ENCODE assay signal across 13 cellular contexts in genomic region chr1:202131956-202132821, GRCh38. TPM values are rescaled to one million over a fixed set of nuclear protein-coding genes. Genes with fewer than 3 reads are reported as not detected.
DNase-seq lines count a peak whose midpoint lies in the region; ATAC-seq, FAIRE-seq and TF ChIP-seq lines count a peak whose summit lies in the region.
"Had no signal": no experiment of that assay in that cellular context is flagged by ENCODE, and none has a peak within 500 bp of the region (broad histone marks: within the 10 kb centered on the region; RNA-seq: fewer than 3 reads in every experiment).

No MANE protein-coding gene starts in this region.

- no peak for FAIRE-seq in pancreas (lab: Jason Lieb, UNC)
- FAIRE-seq: TTC549 had no signal

- H3K4me3 Mint-ChIP-seq in activated CD4-positive, alpha-beta T cell treated with anti-CD3 and anti-CD28 coated beads, Interleukin-2, amount 10 ng/mL, durations not matched to agents 24 days and 14 days, result no peak overlapping the region

- no peaks in the 10 kb centered on the region for H3K4me1 ChIP-seq in pancreas

- peaks cover 0 to 4% (median 0%) of the 10 kb centered on the region in 3 donors for H3K36me3 ChIP-seq in pancreas

- DNase-seq in AG08395 (ENCODE audit: low spot score) (peak; percentile 39), left cardiac atrium (peak; percentile 68), pancreas (peak in 2 of 6 donors; percentile 42 to 46), NOMO-1 treated with dmso at 0.1 percent for 144 hours (lab: John Stamatoyannopoulos, UW; ENCODE audit: unreplicated experiment) (no peak), UCSD-AML1 (lab: John Stamatoyannopoulos, UW; ENCODE audit: unreplicated experiment) (no peak), NCI-H345 treated with DMSO at 0.1 percent for 48 hours (lab: John Stamatoyannopoulos, UW; ENCODE audit: unreplicated experiment) (no peak)
- no peak for DNase-seq in activated CD4-positive, alpha-beta T cell treated with anti-CD3 and anti-CD28 coated beads, Interleukin-2, amount 10 ng/mL, durations not matched to agents 24 days and 14 days
- DNase-seq: activated naive CD4-positive, alpha-beta T cell treated with Interleukin-2 at 50 U/mL for 16 hours; HCEC 1CT; NCI-H526 had no signal

- H3K27ac ChIP-seq in angular gyrus (ENCODE audit: low read depth, low read length) (peak overlapping the region; percentile 98), pancreas (peak overlapping the region; percentile 51 to 72 (median 62))
- H3K27ac ChIP-seq: BLaER1 had no signal

- WGBS in pancreas, 2 donors, result 59 to 62% methylated on average over 12 of the region's 12 CpGs

- no peak for TF ChIP-seq CTCF in pancreas (IDR thresholded peaks at IDR 0.05)

- H3K4me1 Mint-ChIP-seq in activated CD4-positive, alpha-beta T cell treated with anti-CD3 and anti-CD28 coated beads, Interleukin-2, amount 10 ng/mL, durations not matched to agents 24 days and 14 days, result peaks cover 2% of the 10 kb centered on the region

- intact Hi-C loops in left cardiac atrium (cut with DNase I), result no loop called here
- intact Hi-C loops in pancreas (cut with DNase I), result no loop called here
- intact Hi-C loops in activated CD4-positive, alpha-beta T cell treated with anti-CD3 and anti-CD28 coated beads, Interleukin-2, amount 10 ng/mL, durations not matched to agents 24 days and 14 days (cut with micrococcal nuclease), result no loop called here

- peak; percentile 72 to 83 for ATAC-seq in left cardiac atrium
- peak; percentile 35 to 55 (median 50) for ATAC-seq in pancreas

- no peaks in the 10 kb centered on the region for H3K27me3 ChIP-seq in pancreas
- H3K27me3 ChIP-seq: BLaER1 had no signal

- no peaks in the 10 kb centered on the region for H3K9me3 ChIP-seq in pancreas
- H3K9me3 ChIP-seq: BLaER1 had no signal

- H3K27me3 Mint-ChIP-seq in activated CD4-positive, alpha-beta T cell treated with anti-CD3 and anti-CD28 coated beads, Interleukin-2, amount 10 ng/mL, durations not matched to agents 24 days and 14 days, result no peaks in the 10 kb centered on the region

- H3K27ac Mint-ChIP-seq in activated CD4-positive, alpha-beta T cell treated with anti-CD3 and anti-CD28 coated beads, Interleukin-2, amount 10 ng/mL, durations not matched to agents 24 days and 14 days, result no peak overlapping the region

- H3K36me3 Mint-ChIP-seq in activated CD4-positive, alpha-beta T cell treated with anti-CD3 and anti-CD28 coated beads, Interleukin-2, amount 10 ng/mL, durations not matched to agents 24 days and 14 days (ENCODE audit: low read depth), result peaks cover 18% of the 10 kb centered on the region

- H3K4me3 ChIP-seq in pancreas, result no peak overlapping the region
- H3K4me3 ChIP-seq: BLaER1 had no signal

- no peaks in the 10 kb centered on the region for H3K9me3 Mint-ChIP-seq in activated CD4-positive, alpha-beta T cell treated with anti-CD3 and anti-CD28 coated beads, Interleukin-2, amount 10 ng/mL, durations not matched to agents 24 days and 14 days

RNA-seq across cellular contexts. Expression of gene GPR37L1, which starts 9.5 kb away (rescaled TPM):
- total RNA-seq in left cardiac atrium, result under 1 TPM; 0.05 to 0.21 TPM
- total RNA-seq in pancreas, result under 1 TPM in 4 of 6 donors, not detected in 2; 0.03 to 0.25 (median 0.07) TPM
- under 1 TPM; 0.02 to 0.11 TPM for polyA plus RNA-seq in pancreas
- total RNA-seq in activated CD4-positive, alpha-beta T cell treated with anti-CD3 and anti-CD28 coated beads, Interleukin-2, amount 10 ng/mL, durations not matched to agents 24 days and 14 days, result not detected in 2 replicates

RNA-seq across cellular contexts. Expression of gene ARL8A, which starts 12.3 kb away (rescaled TPM):
- total RNA-seq in left cardiac atrium, result 10 to 100 TPM; 55.6 to 79.8 TPM
- total RNA-seq in pancreas, result 10 to 100 TPM; 17.9 to 30.4 (median 24.8) TPM
- polyA plus RNA-seq in pancreas, result 10 to 100 TPM; 14.8 to 20.5 TPM
- 51.9 and 57.4 TPM in 2 replicates for total RNA-seq in activated CD4-positive, alpha-beta T cell treated with anti-CD3 and anti-CD28 coated beads, Interleukin-2, amount 10 ng/mL, durations not matched to agents 24 days and 14 days

RNA-seq across cellular contexts. Expression of gene PTPN7, which starts 28.2 kb away (rescaled TPM):
- 1 to 10 TPM; 1.3 to 1.9 TPM for total RNA-seq in left cardiac atrium
- 1 to 10 TPM in 4 of 6 donors, under 1 TPM in 2; 0.23 to 2.9 (median 1.0) TPM for total RNA-seq in pancreas
- 1 to 10 TPM in 1 of 2 donors, under 1 TPM in 1; 0.61 to 1.2 TPM for polyA plus RNA-seq in pancreas
- total RNA-seq in activated CD4-positive, alpha-beta T cell treated with anti-CD3 and anti-CD28 coated beads, Interleukin-2, amount 10 ng/mL, durations not matched to agents 24 days and 14 days, result 475 and 478 TPM in 2 replicates

Comparison
In these comparisons a context has a peak if more than half of its experiments do, and no peak if none do; other contexts are left out.
1. DNase-seq: peak in AG08395 (single experiment) and left cardiac atrium (single experiment); none in NOMO-1 treated with dmso at 0.1 percent for 144 hours (single experiment), UCSD-AML1 (single experiment), NCI-H345 treated with DMSO at 0.1 percent for 48 hours (single experiment) and activated CD4-positive, alpha-beta T cell treated with anti-CD3 and anti-CD28 coated beads, Interleukin-2, amount 10 ng/mL, durations not matched to agents 24 days and 14 days (single experiment).
2. RNA of gene PTPN7, which starts 28.2 kb away (total RNA-seq): 475 to 478 TPM in activated CD4-positive, alpha-beta T cell treated with anti-CD3 and anti-CD28 coated beads, Interleukin-2, amount 10 ng/mL, durations not matched to agents 24 days and 14 days; 1.3 to 1.9 TPM in left cardiac atrium and 0.23 to 2.9 TPM in pancreas; every median in the first group is over 100 times any median in the second.